ENCODE assay signal across 8 cellular contexts in genomic region chr9:36903541-36904435, GRCh38.
DNase-seq lines count a peak whose midpoint lies in the region; ATAC-seq and TF ChIP-seq lines count a peak whose summit lies in the region.

No MANE protein-coding gene starts in this region.

- peak; percentile 4 for DNase-seq in SIG-M5 treated with dmso at 0.1 percent for 504 hours (lab: John Stamatoyannopoulos, UW; ENCODE audit: unreplicated experiment)
- no peak for DNase-seq in SIG-M5 (lab: John Stamatoyannopoulos, UW)
- DNase-seq in activated CD8-positive, alpha-beta memory T cell treated with anti-CD3 and anti-CD28 coated beads, Interleukin-2, amount 50 U/mL, for 24 hours (ENCODE audit: extremely low read depth) = peak; percentile 10
- DNase-seq in omental fat pad (ENCODE audit: low spot score) = no peak
- DNase-seq in SW 1271 (lab: John Stamatoyannopoulos, UW) = no peak
- DNase-seq in activated gamma-delta T cell (lab: John Stamatoyannopoulos, UW) = no peak
- no peak for DNase-seq in putamen (ENCODE audit: low spot score)

- peak; percentile 66 for ATAC-seq in HG03442 (IDR thresholded peaks at IDR 0.05; ENCODE audit: unreplicated experiment)
- peak; percentile 41 for ATAC-seq in omental fat pad (ENCODE audit: low FRiP score)

- no peak for TF ChIP-seq CTCF in omental fat pad (IDR thresholded peaks at IDR 0.05)

Comparison
In these comparisons a context has a peak if more than half of its experiments do, and no peak if none do; other contexts are left out.
1. DNase-seq: peak in SIG-M5 treated with dmso at 0.1 percent for 504 hours (single experiment) and activated CD8-positive, alpha-beta memory T cell treated with anti-CD3 and anti-CD28 coated beads, Interleukin-2, amount 50 U/mL, for 24 hours (single experiment); none in SIG-M5 (single experiment), omental fat pad (single experiment), SW 1271 (0 of 2), activated gamma-delta T cell (single experiment) and putamen (single experiment).